In genomic region chr13:110715395-110716234, GRCh38 we compare ENCODE assay signal across 8 cellular contexts. TPM values are rescaled to one million over a fixed set of nuclear protein-coding genes. Genes with fewer than 3 reads are reported as not detected.
DNase-seq lines count a peak whose midpoint lies in the region; FAIRE-seq and TF ChIP-seq lines count a peak whose summit lies in the region.

No MANE protein-coding gene starts in this region.

- H2AFZ ChIP-seq in neuronal stem cell (ENCODE audit: low read length) = peak overlapping the region; percentile 81

- no peak overlapping the region for H2BK5ac ChIP-seq in neuronal stem cell (ENCODE audit: low read length)

- H3K27me3 Mint-ChIP-seq in HFFc6 (ENCODE audit: insufficient read depth) = peaks cover 11% of the 10 kb centered on the region
- peaks cover 6% of the 10 kb centered on the region for H3K27me3 Mint-ChIP-seq in activated naive CD4-positive, alpha-beta T cell treated with anti-CD3 and anti-CD28 coated beads, Interleukin-2, amount 10 ng/mL, durations not matched to agents 7 days and 5 days

- peak overlapping the region; percentile 95 for H3K9ac ChIP-seq in neuronal stem cell (ENCODE audit: low read depth, low read length, poor library complexity)
- H3K9ac ChIP-seq in subcutaneous abdominal adipose tissue (ENCODE audit: low read length in 5 of 5) = peak overlapping the region; percentile 84 to 96 (median 90)

- H3K36me3 ChIP-seq in neuronal stem cell (replicated peaks in 1 of 2; ENCODE audit: control insufficient read depth in 2 of 2, insufficient read depth in 2 of 2, low read length in 2 of 2) = peaks cover 9 to 20% of the 10 kb centered on the region in 2 donors
- peaks cover 4 to 13% (median 9%) of the 10 kb centered on the region in 5 donors for H3K36me3 ChIP-seq in subcutaneous abdominal adipose tissue (ENCODE audit: control insufficient read depth in 5 of 5, insufficient read depth in 5 of 5, low read length in 5 of 5)

- H3K9me3 ChIP-seq in neuronal stem cell (replicated peaks in 1 of 2; ENCODE audit: control insufficient read depth in 2 of 2, insufficient read depth in 1 of 2, low read depth in 1 of 2, low read length in 2 of 2) (peaks cover 0 to 3% of the 10 kb centered on the region in 2 donors), subcutaneous abdominal adipose tissue (ENCODE audit: control insufficient read depth in 5 of 5, low read length in 5 of 5) (no peaks in the 10 kb centered on the region)

- H2BK120ac ChIP-seq in neuronal stem cell (ENCODE audit: low read depth, low read length) = no peak overlapping the region

- H3K27me3 ChIP-seq in neuronal stem cell (ENCODE audit: control insufficient read depth in 3 of 3, insufficient read depth in 3 of 3, low read depth in 1 of 3, low read length in 3 of 3) = no peaks in the 10 kb centered on the region
- H3K27me3 ChIP-seq in subcutaneous abdominal adipose tissue (ENCODE audit: control insufficient read depth in 5 of 5, insufficient read depth in 4 of 5, low read length in 5 of 5) = no peaks in the 10 kb centered on the region

- no peak overlapping the region for H2AK5ac ChIP-seq in neuronal stem cell (ENCODE audit: low read depth, low read length)

- H3K27ac ChIP-seq in neuronal stem cell (replicated peaks; ENCODE audit: low read length) (peak overlapping the region; percentile 87), subcutaneous abdominal adipose tissue (ENCODE audit: low read depth, low read length) (peak overlapping the region; percentile 98)

- H3K4me1 Mint-ChIP-seq in HFFc6 (ENCODE audit: low read depth) = peaks cover 30% of the 10 kb centered on the region
- H3K4me1 Mint-ChIP-seq in activated naive CD4-positive, alpha-beta T cell treated with anti-CD3 and anti-CD28 coated beads, Interleukin-2, amount 10 ng/mL, durations not matched to agents 7 days and 5 days = peaks cover 33% of the 10 kb centered on the region

- no peak overlapping the region for H4K8ac ChIP-seq in neuronal stem cell (ENCODE audit: low read depth, low read length)

- no peak overlapping the region for H3K14ac ChIP-seq in neuronal stem cell (ENCODE audit: low read length)

- H3K9me3 Mint-ChIP-seq in HFFc6 = no peaks in the 10 kb centered on the region
- H3K9me3 Mint-ChIP-seq in activated naive CD4-positive, alpha-beta T cell treated with anti-CD3 and anti-CD28 coated beads, Interleukin-2, amount 10 ng/mL, durations not matched to agents 7 days and 5 days = no peaks in the 10 kb centered on the region

- H3K4me3 Mint-ChIP-seq in HFFc6 = peak overlapping the region; percentile 94
- H3K4me3 Mint-ChIP-seq in activated naive CD4-positive, alpha-beta T cell treated with anti-CD3 and anti-CD28 coated beads, Interleukin-2, amount 10 ng/mL, durations not matched to agents 7 days and 5 days = peak overlapping the region; percentile 99

- FAIRE-seq in frontal cortex (lab: Jason Lieb, UNC) = peak; percentile 99

- WGBS in neuronal stem cell (ENCODE audit: extremely low coverage in 2 of 2, insufficient read length in 2 of 2, insufficient replicate concordance in 1 of 2), 2 donors = no CpG with 5 or more reads among the region's 73 CpGs

- peaks cover 7% of the 10 kb centered on the region; the same call in 1 of the 2 replicates for H3K36me3 Mint-ChIP-seq in HFFc6 (ENCODE audit: low read depth)
- H3K36me3 Mint-ChIP-seq in activated naive CD4-positive, alpha-beta T cell treated with anti-CD3 and anti-CD28 coated beads, Interleukin-2, amount 10 ng/mL, durations not matched to agents 7 days and 5 days = peaks cover 16% of the 10 kb centered on the region

- CTCF ChIA-PET in activated naive CD4-positive, alpha-beta T cell treated with anti-CD3 and anti-CD28 coated beads, Interleukin-2, amount 10 ng/mL, durations not matched to agents 7 days and 5 days (lab: Charles Lee) = interaction anchor here (0.6 to 1.4 kb wide), 4 partner anchors 14 to 492 kb away, joined by 3 to 4 read pairs (median 3); no protein-coding TSS in a partner anchor

- peak overlapping the region; percentile 63 for H2BK12ac ChIP-seq in neuronal stem cell (ENCODE audit: low read length)

- H3K4me2 ChIP-seq in neuronal stem cell (ENCODE audit: insufficient read depth, low read length, poor library complexity, severe bottlenecking) = peak overlapping the region; percentile 79

- peak overlapping the region; percentile 95 to 99 for H3K4me3 ChIP-seq in neuronal stem cell (ENCODE audit: low read length in 2 of 2)
- peak overlapping the region; percentile 87 to 94 (median 92) for H3K4me3 ChIP-seq in subcutaneous abdominal adipose tissue (ENCODE audit: low read depth in 1 of 5, low read length in 5 of 5)

- in situ Hi-C loops in SK-MEL-5 (cut with HindIII; ENCODE audit: low pct_unique_long_range_greater_than_20kb, low sequenced_read_pairs) = no loop called here

- DNase-seq in GM04504 (ENCODE audit: low read depth) (peak; percentile 100), HFFc6 (peak; percentile 100), MV-4-11 (lab: John Stamatoyannopoulos, UW) (peak; percentile 100), SK-MEL-5 (ENCODE audit: low read depth, low spot score) (peak; percentile 100), frontal cortex (ENCODE audit: low spot score in 2 of 2) (peak; percentile 94 to 96), neuronal stem cell (ENCODE audit: low spot score) (peak; percentile 99)
- DNase-seq in activated naive CD4-positive, alpha-beta T cell treated with anti-CD3 and anti-CD28 coated beads, Interleukin-2, amount 10 ng/mL, durations not matched to agents 7 days and 5 days = peak; percentile 98

- TF ChIP-seq CTCF in HFFc6 (IDR thresholded peaks at IDR 0.05) = peak; percentile 52; the same call in 1 of the 2 replicates

- H3K79me1 ChIP-seq in neuronal stem cell (ENCODE audit: low read depth, low read length) = peaks cover 12% of the 10 kb centered on the region

- peak overlapping the region; percentile 76 for H3K18ac ChIP-seq in neuronal stem cell (ENCODE audit: low read length)

- H3K4me1 ChIP-seq in neuronal stem cell (ENCODE audit: control insufficient read depth in 2 of 2, insufficient read depth in 1 of 2, low read depth in 1 of 2, low read length in 2 of 2) (peaks cover 1 to 6% of the 10 kb centered on the region in 2 donors), subcutaneous abdominal adipose tissue (ENCODE audit: control insufficient read depth in 5 of 5, insufficient read depth in 5 of 5, low read length in 5 of 5) (peaks cover 2 to 45% (median 31%) of the 10 kb centered on the region in 5 donors)

- peak overlapping the region; percentile 96 for H3K23ac ChIP-seq in neuronal stem cell (ENCODE audit: low read depth, low read length, poor library complexity)

- H4K91ac ChIP-seq in neuronal stem cell (ENCODE audit: low read depth, low read length, poor library complexity) = no peak overlapping the region

- H3K4ac ChIP-seq in neuronal stem cell (ENCODE audit: low read length) = no peak overlapping the region

- peak overlapping the region; percentile 93 for H3K27ac Mint-ChIP-seq in HFFc6
- H3K27ac Mint-ChIP-seq in activated naive CD4-positive, alpha-beta T cell treated with anti-CD3 and anti-CD28 coated beads, Interleukin-2, amount 10 ng/mL, durations not matched to agents 7 days and 5 days = peak overlapping the region; percentile 99

- H2BK15ac ChIP-seq in neuronal stem cell (ENCODE audit: low read length) = no peak overlapping the region

RNA-seq across cellular contexts. Expression of gene ING1, which starts 2.1 kb away (rescaled TPM):
- total RNA-seq in HFFc6 (2021; fragmentation: NEBNext Ultra II Directional; extraction: Animal tissue kit (Norgen Biotek cat#: 25700)) = 1 to 10 TPM; 6.2 to 9.6 (median 8.1) TPM
- total RNA-seq in SK-MEL-5 (2014; rRNA removed; shearing (Covaris generic)) = 6.6 and 8.3 TPM in 2 replicates
- polyA plus RNA-seq in SK-MEL-5 (2015; cell fraction: cytosol; rRNA removed) = 15.0 and 23.7 TPM in 2 replicates
- 4.2 and 5.8 TPM in 2 replicates for polyA plus RNA-seq in SK-MEL-5 (2015; cell fraction: nucleus; rRNA removed)
- 22.4 TPM for total RNA-seq in frontal cortex
- polyA plus RNA-seq in neuronal stem cell (2013, experiment 1 of 2) = 23.9 TPM
- 24.7 TPM for polyA plus RNA-seq in neuronal stem cell (2013, experiment 2 of 2)

RNA-seq across cellular contexts. Expression of gene CARS2, which starts 9.7 kb away (rescaled TPM):
- 10 to 100 TPM; 50.1 to 68.0 (median 52.9) TPM for total RNA-seq in HFFc6 (2021; fragmentation: NEBNext Ultra II Directional; extraction: Animal tissue kit (Norgen Biotek cat#: 25700))
- total RNA-seq in SK-MEL-5 (2014; rRNA removed; shearing (Covaris generic)) = 45.6 and 55.4 TPM in 2 replicates
- polyA plus RNA-seq in SK-MEL-5 (2015; cell fraction: cytosol; rRNA removed) = 36.9 and 39.6 TPM in 2 replicates
- 271 and 360 TPM in 2 replicates for polyA plus RNA-seq in SK-MEL-5 (2015; cell fraction: nucleus; rRNA removed)
- total RNA-seq in frontal cortex = 45.2 TPM
- 24.9 TPM for polyA plus RNA-seq in neuronal stem cell (2013, experiment 1 of 2)
- 24.3 TPM for polyA plus RNA-seq in neuronal stem cell (2013, experiment 2 of 2)

Comparison
In these comparisons a context has a peak if more than half of its experiments do, and no peak if none do; other contexts are left out.
1. Peak in every context shown above with its lines: DNase-seq, H3K4me3 ChIP-seq and H3K27ac ChIP-seq.